Comparison of ENCODE assay signal across 17 cellular contexts in genomic region chr1:205448540-205449253, GRCh38. TPM values are rescaled to one million over a fixed set of nuclear protein-coding genes. Genes with fewer than 3 reads are reported as not detected.
DNase-seq lines count a peak whose midpoint lies in the region; ATAC-seq, FAIRE-seq and TF ChIP-seq lines count a peak whose summit lies in the region.
"Had no signal": no experiment of that assay in that cellular context is flagged by ENCODE, and none has a peak within 500 bp of the region (broad histone marks: within the 10 kb centered on the region; RNA-seq: fewer than 3 reads in every experiment).

No MANE protein-coding gene starts in this region.

- TF ChIP-seq CTCF in bronchial epithelial cell (IDR thresholded peaks at IDR 0.05; ENCODE audit: insufficient read depth, low read length, severe bottlenecking) = no peak
- no peak for TF ChIP-seq CTCF in keratinocyte (optimal IDR thresholded peaks at IDR 0.05 in 1 of 3, IDR thresholded peaks at IDR 0.05 in 1 of 3, conservative IDR thresholded peaks at IDR 0.05 in 1 of 3; ENCODE audit: extremely low read depth in 1 of 3, insufficient read depth in 2 of 3, low read length in 3 of 3)
- no peak for TF ChIP-seq CTCF in testis (IDR thresholded peaks at IDR 0.05)
- no peak for TF ChIP-seq CTCF in osteoblast (IDR thresholded peaks at IDR 0.05; ENCODE audit: extremely low read depth, low read depth, low read length)

- DNase-seq in activated CD8-positive, alpha-beta memory T cell treated with anti-CD3 and anti-CD28 coated beads, Interleukin-2, amount 10 ng/mL, durations not matched to agents 7 days and 5 days = no peak
- no peak for DNase-seq in activated CD8-positive, alpha-beta memory T cell treated with anti-CD3 and anti-CD28 coated beads for 24 hours
- DNase-seq in bronchial epithelial cell (ENCODE audit: low read depth) (peak; percentile 35), keratinocyte (ENCODE audit: low read depth, low spot score) (no peak), testis (no peak), NCI-H82 (lab: John Stamatoyannopoulos, UW) (no peak), osteoblast (ENCODE audit: insufficient read length, low spot score, missing footprints) (no peak)
- DNase-seq: activated T-cell treated with anti-CD3 and anti-CD28 coated beads, Interleukin-2, amount 50 U/mL, for 4 hours; naive thymus-derived CD4-positive, alpha-beta T cell; NCI-H1105 treated with DMSO at 0.1 percent for 48 hours; NCI-H510A treated with DMSO at 0.1 percent for 48 hours; Right ventricle myocardium superior had no signal

- no peaks in the 10 kb centered on the region for H3K36me3 Mint-ChIP-seq in activated CD8-positive, alpha-beta memory T cell treated with anti-CD3 and anti-CD28 coated beads, Interleukin-2, amount 10 ng/mL, durations not matched to agents 7 days and 5 days
- H3K36me3 Mint-ChIP-seq: naive thymus-derived CD4-positive, alpha-beta T cell had no signal

- H3K27me3 ChIP-seq in bronchial epithelial cell (ENCODE audit: control insufficient read depth, insufficient read depth, low read length) (peaks cover 14% of the 10 kb centered on the region), keratinocyte (ENCODE audit: control insufficient read depth, extremely low read depth, insufficient read depth, low read length) (no peaks in the 10 kb centered on the region), testis (no peaks in the 10 kb centered on the region), osteoblast (ENCODE audit: insufficient read depth, low read length) (peaks cover 44% of the 10 kb centered on the region)

- H3K4me1 ChIP-seq in keratinocyte (ENCODE audit: control insufficient read depth, extremely low read depth, insufficient read depth, low read length) = peaks cover 58% of the 10 kb centered on the region
- H3K4me1 ChIP-seq in testis = peaks cover 61% of the 10 kb centered on the region
- peaks cover 6% of the 10 kb centered on the region for H3K4me1 ChIP-seq in osteoblast (ENCODE audit: insufficient read depth, low read length)

- intact Hi-C loops in testis (cut with DNase I; ENCODE audit: low total_unique reads) = no loop called here

- H4K20me1 ChIP-seq in keratinocyte (ENCODE audit: control insufficient read depth, extremely low read depth, insufficient read depth, low read length) (peaks cover 11% of the 10 kb centered on the region), osteoblast (ENCODE audit: insufficient read depth, low read length) (no peaks in the 10 kb centered on the region)

- CTCF ChIA-PET in activated CD8-positive, alpha-beta memory T cell treated with anti-CD3 and anti-CD28 coated beads, Interleukin-2, amount 10 ng/mL, durations not matched to agents 7 days and 5 days (lab: Charles Lee) = interaction anchor here (1.0 to 2.2 kb wide), 5 partner anchors 9 to 209 kb away, joined by 3 to 9 read pairs (median 4); no protein-coding TSS in a partner anchor

- H3K9me3 ChIP-seq in keratinocyte (ENCODE audit: control insufficient read depth, low read depth, low read length) (no peaks in the 10 kb centered on the region), testis (no peaks in the 10 kb centered on the region), osteoblast (ENCODE audit: low read depth, low read length) (no peaks in the 10 kb centered on the region)

- H3K27ac Mint-ChIP-seq in activated CD8-positive, alpha-beta memory T cell treated with anti-CD3 and anti-CD28 coated beads, Interleukin-2, amount 10 ng/mL, durations not matched to agents 7 days and 5 days = no peak overlapping the region

- peak overlapping the region; percentile 97 for H3K9ac ChIP-seq in keratinocyte (ENCODE audit: control insufficient read depth, extremely low read depth, insufficient read depth, low read length)

- H3K4me2 ChIP-seq in keratinocyte (ENCODE audit: control insufficient read depth, extremely low read depth, insufficient read depth, low read depth, low read length) (peak overlapping the region; percentile 84), osteoblast (ENCODE audit: insufficient read depth, low read length) (no peak overlapping the region)

- H3K79me2 ChIP-seq in keratinocyte (ENCODE audit: control insufficient read depth, insufficient read depth, low read length) (peaks cover 57% of the 10 kb centered on the region), osteoblast (ENCODE audit: insufficient read depth, low read length) (no peaks in the 10 kb centered on the region)

- no peaks in the 10 kb centered on the region for H3K36me3 ChIP-seq in bronchial epithelial cell (ENCODE audit: control insufficient read depth, insufficient read depth, low read length)
- peaks cover 9 to 21% of the 10 kb centered on the region in 2 experiments for H3K36me3 ChIP-seq in keratinocyte (ENCODE audit: control insufficient read depth in 2 of 2, extremely low read depth in 1 of 2, insufficient read depth in 2 of 2, low read length in 2 of 2)
- no peaks in the 10 kb centered on the region for H3K36me3 ChIP-seq in testis (ENCODE audit: low read depth, missing control alignments)
- no peaks in the 10 kb centered on the region for H3K36me3 ChIP-seq in osteoblast (ENCODE audit: insufficient read depth, low read length)

- no peaks in the 10 kb centered on the region for H3K9me1 ChIP-seq in keratinocyte (ENCODE audit: control insufficient read depth, extremely low read depth, insufficient read depth, low read length)

- H3K4me3 ChIP-seq in bronchial epithelial cell (ENCODE audit: low read depth, low read length) (peak overlapping the region; percentile 54), keratinocyte (ENCODE audit: control insufficient read depth in 2 of 3, extremely low read depth in 1 of 3, insufficient read depth in 2 of 3, low read depth in 1 of 3, low read length in 3 of 3) (peak overlapping the region; percentile 74 to 88 (median 87)), testis (peak overlapping the region in 1 of 2 donors; percentile 62), osteoblast (ENCODE audit: insufficient read depth, low read length) (no peak overlapping the region)

- H2AFZ ChIP-seq in keratinocyte (ENCODE audit: control insufficient read depth, low read length) (no peak overlapping the region), osteoblast (ENCODE audit: low read length) (no peak overlapping the region)

- WGBS in testis, 2 donors = 72 to 85% methylated on average over 3 to 6 of the region's 6 CpGs

- no peaks in the 10 kb centered on the region for H3K9me3 Mint-ChIP-seq in activated CD8-positive, alpha-beta memory T cell treated with anti-CD3 and anti-CD28 coated beads, Interleukin-2, amount 10 ng/mL, durations not matched to agents 7 days and 5 days (ENCODE audit: low read depth)
- H3K9me3 Mint-ChIP-seq: activated T-cell treated with anti-CD3 and anti-CD28 coated beads, Interleukin-2, amount 50 U/mL, for 4 hours had no signal

- TF ChIP-seq POLR2A in testis (IDR thresholded peaks at IDR 0.05) = no peak

- no peak for ATAC-seq in activated CD8-positive, alpha-beta memory T cell treated with anti-CD3 and anti-CD28 coated beads, Interleukin-2, amount 10 ng/mL, durations not matched to agents 7 days and 5 days
- ATAC-seq in GM21723 (IDR thresholded peaks at IDR 0.05; ENCODE audit: unreplicated experiment) = no peak
- ATAC-seq: naive thymus-derived CD4-positive, alpha-beta T cell had no signal

- peak overlapping the region; percentile 19 for H3K4me3 Mint-ChIP-seq in activated CD8-positive, alpha-beta memory T cell treated with anti-CD3 and anti-CD28 coated beads, Interleukin-2, amount 10 ng/mL, durations not matched to agents 7 days and 5 days

- H3K27me3 Mint-ChIP-seq in activated CD8-positive, alpha-beta memory T cell treated with anti-CD3 and anti-CD28 coated beads, Interleukin-2, amount 10 ng/mL, durations not matched to agents 7 days and 5 days = peaks cover 28% of the 10 kb centered on the region

- FAIRE-seq in bronchial epithelial cell (lab: Jason Lieb, UNC) = no peak
- peak; percentile 73 for FAIRE-seq in keratinocyte (lab: Jason Lieb, UNC)
- FAIRE-seq: A204.1, endothelial cell of umbilical vein had no signal

- H3K27ac ChIP-seq in keratinocyte (ENCODE audit: control insufficient read depth, insufficient read depth, low read length) = peak overlapping the region; percentile 88
- peak overlapping the region; percentile 41 to 73 for H3K27ac ChIP-seq in testis
- H3K27ac ChIP-seq in osteoblast (ENCODE audit: low read depth, low read length) = no peak overlapping the region
- H3K27ac ChIP-seq: VCaP had no signal

- H3K4me1 Mint-ChIP-seq in activated CD8-positive, alpha-beta memory T cell treated with anti-CD3 and anti-CD28 coated beads, Interleukin-2, amount 10 ng/mL, durations not matched to agents 7 days and 5 days = peaks cover 9% of the 10 kb centered on the region

- dilution Hi-C loops in keratinocyte (cut with MboI; ENCODE audit: extremely low pct_ligation_motif_present, low sequenced_read_pairs) = no loop called here

RNA-seq across cellular contexts. Expression of gene BLACAT1, which starts 7.1 kb away (rescaled TPM):
- under 1 TPM; 0.19 to 0.47 TPM for total RNA-seq in activated CD8-positive, alpha-beta memory T cell treated with anti-CD3 and anti-CD28 coated beads, Interleukin-2, amount 10 ng/mL, durations not matched to agents 7 days and 5 days
- total RNA-seq in bronchial epithelial cell (0.77 and 0.79 TPM in 2 replicates), testis (10 to 100 TPM; 14.4 to 15.5 TPM), osteoblast (not detected in 2 replicates)
- polyA plus RNA-seq in keratinocyte (2.3 to 5.2 TPM (median 4.0 TPM) in 3 replicates), testis (ENCODE audit: insufficient read depth, low read depth, low replicate concordance) (5.9 TPM)
- polyA plus RNA-seq in keratinocyte (2011; ENCODE audit: low read depth) = 0.62 TPM
- polyA plus RNA-seq in keratinocyte (2011; cell fraction: cytosol; rRNA removed) = 1.7 and 2.2 TPM in 2 replicates
- polyA plus RNA-seq in keratinocyte (2011; cell fraction: nucleus; rRNA removed) = 14.6 and 16.6 TPM in 2 replicates
- 1.3 and 1.8 TPM in 2 replicates for polyA plus RNA-seq in keratinocyte (2012; ENCODE audit: low replicate concordance)
- polyA minus RNA-seq in keratinocyte = 3.4 to 9.0 TPM (median 6.4 TPM) in 3 replicates
- 1.2 TPM for polyA minus RNA-seq in keratinocyte (2011; cell fraction: cytosol; rRNA and poly(A)+ RNA removed)
- 3.9 and 7.1 TPM in 2 replicates for polyA minus RNA-seq in keratinocyte (2011; cell fraction: nucleus; rRNA and poly(A)+ RNA removed)
- total RNA-seq: endothelial cell of umbilical vein, Right ventricle myocardium superior, urinary bladder had no signal
- polyA plus RNA-seq: endothelial cell of umbilical vein had no signal

RNA-seq across cellular contexts. Expression of gene LEMD1, which starts 26.8 kb away (rescaled TPM):
- total RNA-seq in activated CD8-positive, alpha-beta memory T cell treated with anti-CD3 and anti-CD28 coated beads, Interleukin-2, amount 10 ng/mL, durations not matched to agents 7 days and 5 days = 1 to 10 TPM in 1 of 2 experiments, under 1 TPM in 1; 0.54 to 1.8 TPM
- 2.1 and 3.1 TPM in 2 replicates for total RNA-seq in bronchial epithelial cell
- polyA plus RNA-seq in keratinocyte = 0.91 to 3.4 TPM (median 1.9 TPM) in 3 replicates
- 53.8 TPM for polyA plus RNA-seq in keratinocyte (2011; ENCODE audit: low read depth)
- polyA plus RNA-seq in keratinocyte (2011; cell fraction: cytosol; rRNA removed) = 2.7 and 4.3 TPM in 2 replicates
- polyA plus RNA-seq in keratinocyte (2011; cell fraction: nucleus; rRNA removed) = 6.5 and 7.2 TPM in 2 replicates
- 1.8 and 60.2 TPM in 2 replicates for polyA plus RNA-seq in keratinocyte (2012; ENCODE audit: low replicate concordance)
- polyA minus RNA-seq in keratinocyte = 5.7 to 15.9 TPM (median 6.8 TPM) in 3 replicates
- polyA minus RNA-seq in keratinocyte (2011; cell fraction: cytosol; rRNA and poly(A)+ RNA removed) = not detected
- 3.9 and 5.8 TPM in 2 replicates for polyA minus RNA-seq in keratinocyte (2011; cell fraction: nucleus; rRNA and poly(A)+ RNA removed)
- 10 to 100 TPM; 35.2 to 71.1 TPM for total RNA-seq in testis
- 83.2 TPM for polyA plus RNA-seq in testis (ENCODE audit: insufficient read depth, low read depth, low replicate concordance)
- not detected in 2 replicates for total RNA-seq in osteoblast
- total RNA-seq: endothelial cell of umbilical vein, Right ventricle myocardium superior, urinary bladder had no signal
- polyA plus RNA-seq: endothelial cell of umbilical vein; naive thymus-derived CD4-positive, alpha-beta T cell; urinary bladder had no signal

RNA-seq across cellular contexts. Expression of gene CDK18, which starts 55.8 kb away (rescaled TPM):
- 1 to 10 TPM; 4.0 to 5.2 TPM for total RNA-seq in activated CD8-positive, alpha-beta memory T cell treated with anti-CD3 and anti-CD28 coated beads, Interleukin-2, amount 10 ng/mL, durations not matched to agents 7 days and 5 days
- 1.8 and 2.2 TPM in 2 replicates for total RNA-seq in bronchial epithelial cell
- 10.9 to 13.1 TPM (median 12.1 TPM) in 3 replicates for polyA plus RNA-seq in keratinocyte
- polyA plus RNA-seq in keratinocyte (2011; ENCODE audit: low read depth) = 14.0 TPM
- polyA plus RNA-seq in keratinocyte (2011; cell fraction: cytosol; rRNA removed) = 10.5 and 18.8 TPM in 2 replicates
- polyA plus RNA-seq in keratinocyte (2011; cell fraction: nucleus; rRNA removed) = 57.8 and 86.8 TPM in 2 replicates
- 11.3 and 20.3 TPM in 2 replicates for polyA plus RNA-seq in keratinocyte (2012; ENCODE audit: low replicate concordance)
- polyA minus RNA-seq in keratinocyte = 19.8 to 32.9 TPM (median 31.3 TPM) in 3 replicates
- 20.3 TPM for polyA minus RNA-seq in keratinocyte (2011; cell fraction: cytosol; rRNA and poly(A)+ RNA removed)
- 25.1 and 29.8 TPM in 2 replicates for polyA minus RNA-seq in keratinocyte (2011; cell fraction: nucleus; rRNA and poly(A)+ RNA removed)
- 1 to 10 TPM; 6.5 to 8.5 TPM for total RNA-seq in testis
- 9.2 TPM for polyA plus RNA-seq in testis (ENCODE audit: insufficient read depth, low read depth, low replicate concordance)
- total RNA-seq in osteoblast = 0.29 and 0.72 TPM in 2 replicates
